25 cellular contexts compared by ENCODE assay signal in genomic region chr2:10191554-10191953, GRCh38.
A peak's percentile ranks its signal among the peaks of the same experiment; 100 is the strongest.
DNase-seq lines count a peak whose midpoint lies in the region; ATAC-seq and TF ChIP-seq lines count a peak whose summit lies in the region.
"Had no signal": no experiment of that assay in that cellular context is flagged by ENCODE, and none has a peak within 500 bp of the region (broad histone marks: within the 10 kb centered on the region; RNA-seq: fewer than 3 reads in every experiment).

No MANE protein-coding gene starts in this region.

- H3K27ac ChIP-seq in H9 (ENCODE audit: insufficient read length, low read depth, low read length) (no peak overlapping the region), mesenchymal stem cell (ENCODE audit: low read length, poor library complexity, severe bottlenecking) (no peak overlapping the region)
- H3K27ac ChIP-seq: KMS-11, SJSA1 had no signal

- H4K8ac ChIP-seq in H9 (replicated peaks; ENCODE audit: insufficient read length, low read depth, low read length), result no peak overlapping the region
- H4K8ac ChIP-seq in mesenchymal stem cell (ENCODE audit: low read length), result no peak overlapping the region

- no CpG with 5 or more reads among the region's 14 CpGs for WGBS in H9 (ENCODE audit: extremely low coverage, insufficient read length, low lambda C conversion rate)
- 96% methylated on average over 14 of the region's 14 CpGs for WGBS in mesenchymal stem cell

- no peaks in the 10 kb centered on the region for H3K4me1 ChIP-seq in H9 (ENCODE audit: insufficient read depth, low read length)
- peaks cover 8% of the 10 kb centered on the region for H3K4me1 ChIP-seq in mesenchymal stem cell (ENCODE audit: control insufficient read depth, insufficient read depth, low read depth, low read length)
- H3K4me1 ChIP-seq: HAP-1 had no signal

- H3K23ac ChIP-seq in H9 (ENCODE audit: insufficient read length, low read depth, low read length), result no peak overlapping the region
- no peak overlapping the region for H3K23ac ChIP-seq in mesenchymal stem cell (ENCODE audit: low read length in 2 of 2)

- H3K27me3 Mint-ChIP-seq in activated naive CD8-positive, alpha-beta T cell treated with anti-CD3 and anti-CD28 coated beads, Interleukin-2, amount 10 ng/mL, durations not matched to agents 7 days and 5 days, result no peaks in the 10 kb centered on the region
- H3K27me3 Mint-ChIP-seq in activated naive CD8-positive, alpha-beta T cell treated with anti-CD3 and anti-CD28 coated beads, Interleukin-2, amount 50 U/mL, for 24 hours, result no peaks in the 10 kb centered on the region
- H3K27me3 Mint-ChIP-seq in H9 (ENCODE audit: low read depth) (no peaks in the 10 kb centered on the region), CD14-positive monocyte (ENCODE audit: low read depth in 3 of 3) (peaks cover 0 to 4% (median 2%) of the 10 kb centered on the region in 3 donors)
- no peaks in the 10 kb centered on the region for H3K27me3 Mint-ChIP-seq in stimulated activated memory B cell treated with anti-CD40 and anti-IgM and Interleukin-4, amounts not matched to agents 10 μg/mL and 1 μg/mL and 100 μg/mL, for 72 hours
- H3K27me3 Mint-ChIP-seq: CD4-positive, alpha-beta memory T cell had no signal

- H2AK5ac ChIP-seq in H9 (ENCODE audit: insufficient read length, low read length) (no peak overlapping the region), mesenchymal stem cell (ENCODE audit: low read length, severe bottlenecking) (no peak overlapping the region)

- peaks cover 25% of the 10 kb centered on the region for H3K36me3 Mint-ChIP-seq in activated naive CD8-positive, alpha-beta T cell treated with anti-CD3 and anti-CD28 coated beads, Interleukin-2, amount 10 ng/mL, durations not matched to agents 7 days and 5 days
- H3K36me3 Mint-ChIP-seq in activated naive CD8-positive, alpha-beta T cell treated with anti-CD3 and anti-CD28 coated beads, Interleukin-2, amount 50 U/mL, for 24 hours (ENCODE audit: low read depth), result peaks cover 9% of the 10 kb centered on the region
- peaks cover 3 to 16% (median 15%) of the 10 kb centered on the region in 3 experiments; a peak in 6 of 7 replicates for H3K36me3 Mint-ChIP-seq in H9 (ENCODE audit: insufficient read depth in 1 of 3, low read depth in 3 of 3)
- no peaks in the 10 kb centered on the region for H3K36me3 Mint-ChIP-seq in stimulated activated memory B cell treated with anti-CD40 and anti-IgM and Interleukin-4, amounts not matched to agents 10 μg/mL and 1 μg/mL and 100 μg/mL, for 72 hours
- peaks cover 36 to 62% of the 10 kb centered on the region in 2 donors for H3K36me3 Mint-ChIP-seq in CD14-positive monocyte
- H3K36me3 Mint-ChIP-seq: CD4-positive, alpha-beta memory T cell had no signal

- no peaks in the 10 kb centered on the region for H3K23me2 ChIP-seq in H9 (ENCODE audit: insufficient read length, low read depth, low read length, poor library complexity, severe bottlenecking)

- H3K4me2 ChIP-seq in H9 (ENCODE audit: insufficient read depth, insufficient read length, low read length), result no peak overlapping the region
- H3K4me2 ChIP-seq in mesenchymal stem cell (ENCODE audit: low read length, poor library complexity, severe bottlenecking), result no peak overlapping the region
- H3K4me2 ChIP-seq: KMS-11 had no signal

- H2AFZ ChIP-seq in H9 (ENCODE audit: low read length) (no peak overlapping the region), mesenchymal stem cell (ENCODE audit: low read depth, low read length) (no peak overlapping the region)

- no peak overlapping the region for H3T11ph ChIP-seq in H9 (ENCODE audit: low read length)

- TF ChIP-seq CTCF in H9 (conservative IDR thresholded peaks at IDR 0.05), result no peak
- TF ChIP-seq CTCF in CD14-positive monocyte (IDR thresholded peaks at IDR 0.05), result no peak

- no peaks in the 10 kb centered on the region for H4K20me1 ChIP-seq in H9 (ENCODE audit: control insufficient read depth, insufficient read depth, insufficient read length)

- no peak overlapping the region for H2BK120ac ChIP-seq in H9 (ENCODE audit: low read depth, low read length, poor library complexity, severe bottlenecking)
- H2BK120ac ChIP-seq in mesenchymal stem cell (ENCODE audit: low read depth, low read length), result no peak overlapping the region

- H2BK12ac ChIP-seq in H9 (ENCODE audit: insufficient read length, low read depth, low read length) (no peak overlapping the region), mesenchymal stem cell (ENCODE audit: low read length in 2 of 2) (no peak overlapping the region)

- H4K91ac ChIP-seq in H9 (ENCODE audit: insufficient read length, low read depth, low read length) (no peak overlapping the region), mesenchymal stem cell (ENCODE audit: low read length) (peak overlapping the region; percentile 14)

- H3K4ac ChIP-seq in H9 (ENCODE audit: low read depth, low read length) (no peak overlapping the region), mesenchymal stem cell (ENCODE audit: low read depth in 1 of 2, low read length in 2 of 2) (no peak overlapping the region)

- no peak overlapping the region for H3K4me3 Mint-ChIP-seq in activated naive CD8-positive, alpha-beta T cell treated with anti-CD3 and anti-CD28 coated beads, Interleukin-2, amount 10 ng/mL, durations not matched to agents 7 days and 5 days
- no peak overlapping the region for H3K4me3 Mint-ChIP-seq in activated naive CD8-positive, alpha-beta T cell treated with anti-CD3 and anti-CD28 coated beads, Interleukin-2, amount 50 U/mL, for 24 hours
- H3K4me3 Mint-ChIP-seq in H9 (no peak overlapping the region), CD14-positive monocyte (no peak overlapping the region)
- no peak overlapping the region for H3K4me3 Mint-ChIP-seq in stimulated activated memory B cell treated with anti-CD40 and anti-IgM and Interleukin-4, amounts not matched to agents 10 μg/mL and 1 μg/mL and 100 μg/mL, for 72 hours
- H3K4me3 Mint-ChIP-seq: CD4-positive, alpha-beta memory T cell; HFFc6 had no signal

- H3K9ac ChIP-seq in H9 (ENCODE audit: extremely low read depth, insufficient read length, low read length) (no peak overlapping the region), mesenchymal stem cell (ENCODE audit: low read length) (no peak overlapping the region)
- H3K9ac ChIP-seq: KMS-11 had no signal

- H2BK20ac ChIP-seq in H9 (ENCODE audit: low read depth, low read length, poor library complexity, severe bottlenecking), result no peak overlapping the region

- no peak overlapping the region for H3K56ac ChIP-seq in H9 (ENCODE audit: insufficient read length, low read depth, low read length)

- H3K9me3 Mint-ChIP-seq in activated naive CD8-positive, alpha-beta T cell treated with anti-CD3 and anti-CD28 coated beads, Interleukin-2, amount 10 ng/mL, durations not matched to agents 7 days and 5 days, result peaks cover 7% of the 10 kb centered on the region
- peaks cover 6% of the 10 kb centered on the region for H3K9me3 Mint-ChIP-seq in activated naive CD8-positive, alpha-beta T cell treated with anti-CD3 and anti-CD28 coated beads, Interleukin-2, amount 50 U/mL, for 24 hours
- peaks cover 6 to 8% of the 10 kb centered on the region in 2 experiments; a peak in 3 of 5 replicates for H3K9me3 Mint-ChIP-seq in H9
- H3K9me3 Mint-ChIP-seq in stimulated activated memory B cell treated with anti-CD40 and anti-IgM and Interleukin-4, amounts not matched to agents 10 μg/mL and 1 μg/mL and 100 μg/mL, for 72 hours, result peaks cover 12% of the 10 kb centered on the region
- H3K9me3 Mint-ChIP-seq in CD14-positive monocyte, result peaks cover 0 to 10% (median 1%) of the 10 kb centered on the region in 7 donors
- H3K9me3 Mint-ChIP-seq: HFFc6 had no signal

- no peaks in the 10 kb centered on the region for H3K36me3 ChIP-seq in mesenchymal stem cell (ENCODE audit: control insufficient read depth in 1 of 2, insufficient read depth in 2 of 2, low read depth in 1 of 2, low read length in 2 of 2)
- H3K36me3 ChIP-seq: HAP-1 had no signal

- ATAC-seq in activated naive CD8-positive, alpha-beta T cell treated with anti-CD3 and anti-CD28 coated beads, Interleukin-2, amount 10 ng/mL, durations not matched to agents 7 days and 5 days (ENCODE audit: low read depth), result peak; percentile 12
- no peak for ATAC-seq in activated naive CD8-positive, alpha-beta T cell treated with anti-CD3 and anti-CD28 coated beads, Interleukin-2, amount 50 U/mL, for 24 hours
- ATAC-seq in stimulated activated memory B cell treated with anti-CD40 and anti-IgM and Interleukin-4, amounts not matched to agents 10 μg/mL and 1 μg/mL and 100 μg/mL, for 72 hours, result no peak
- ATAC-seq in HG03460 (IDR thresholded peaks at IDR 0.05; ENCODE audit: unreplicated experiment), result no peak

- H3K9me3 ChIP-seq in H9 (ENCODE audit: control insufficient read depth, low read depth, low read length), result no peaks in the 10 kb centered on the region
- H3K9me3 ChIP-seq in mesenchymal stem cell (ENCODE audit: control insufficient read depth, low read length), result no peaks in the 10 kb centered on the region
- H3K9me3 ChIP-seq: HAP-1, SJSA1 had no signal

- POLR2A ChIA-PET in activated naive CD8-positive, alpha-beta T cell treated with anti-CD3 and anti-CD28 coated beads, Interleukin-2, amount 10 ng/mL, durations not matched to agents 7 days and 5 days (lab: Charles Lee), result no interaction called here

- no peaks in the 10 kb centered on the region; the same call in 1 of the 2 replicates for H3K79me2 ChIP-seq in H9 (ENCODE audit: insufficient read depth, low read length)

- no peak overlapping the region for H3K27ac Mint-ChIP-seq in activated naive CD8-positive, alpha-beta T cell treated with anti-CD3 and anti-CD28 coated beads, Interleukin-2, amount 10 ng/mL, durations not matched to agents 7 days and 5 days
- H3K27ac Mint-ChIP-seq in activated naive CD8-positive, alpha-beta T cell treated with anti-CD3 and anti-CD28 coated beads, Interleukin-2, amount 50 U/mL, for 24 hours, result no peak overlapping the region
- H3K27ac Mint-ChIP-seq in H9 (peak overlapping the region in 2 of 3 experiments; percentile 53 to 54; a peak in 1 of 7 replicates), CD14-positive monocyte (peak overlapping the region in 2 of 7 donors; percentile 19 to 32)
- H3K27ac Mint-ChIP-seq in stimulated activated memory B cell treated with anti-CD40 and anti-IgM and Interleukin-4, amounts not matched to agents 10 μg/mL and 1 μg/mL and 100 μg/mL, for 72 hours, result peak overlapping the region; percentile 68
- H3K27ac Mint-ChIP-seq: HFFc6 had no signal

- H3K27me3 ChIP-seq in H9 (ENCODE audit: insufficient read depth, low read length) (no peaks in the 10 kb centered on the region), mesenchymal stem cell (ENCODE audit: control insufficient read depth in 1 of 2, insufficient read depth in 1 of 2, low read length in 2 of 2) (peaks cover 0 to 2% of the 10 kb centered on the region in 2 experiments)
- H3K27me3 ChIP-seq: SJSA1 had no signal

- no peak for DNase-seq in activated naive CD8-positive, alpha-beta T cell treated with anti-CD3 and anti-CD28 coated beads, Interleukin-2, amount 10 ng/mL, durations not matched to agents 7 days and 5 days
- DNase-seq in activated naive CD8-positive, alpha-beta T cell treated with anti-CD3 and anti-CD28 coated beads, Interleukin-2, amount 50 U/mL, for 24 hours, result no peak
- no peak for DNase-seq in H9
- DNase-seq in mesenchymal stem cell, result no peak
- no peak for DNase-seq in CD14-positive monocyte (ENCODE audit: low spot score)
- no peak for DNase-seq in activated naive CD4-positive, alpha-beta T cell treated with anti-CD3 and anti-CD28 coated beads, Interleukin-2, amount 50 U/mL, for 16 hours
- DNase-seq: CD4-positive, alpha-beta memory T cell; COR-L47; DMS153; DND-41; HFFc6; IMR-90; MM.1S; NCI-H2029; NCI-H446 treated with DMSO at 0.1 percent for 48 hours; NCI-H526; NCI-H82; NK-92 treated with Interleukin-12 subunit alpha and Interleukin-12 subunit beta, amount 100 ng/mL, for 24 hours; Right ventricle myocardium superior; RPMI8226 had no signal

- no peak overlapping the region; the same call in 1 of the 2 replicates for H3K14ac ChIP-seq in H9 (ENCODE audit: insufficient read depth, low read length)
- H3K14ac ChIP-seq in mesenchymal stem cell (ENCODE audit: low read length in 2 of 2), result no peak overlapping the region

- intact Hi-C loops in CD14-positive monocyte (cut with micrococcal nuclease), result no loop called here

- H3K18ac ChIP-seq in H9 (ENCODE audit: insufficient read length, low read depth, low read length) (no peak overlapping the region), mesenchymal stem cell (ENCODE audit: low read depth in 1 of 2, low read length in 2 of 2) (no peak overlapping the region)

- no peak overlapping the region for H4K5ac ChIP-seq in H9 (ENCODE audit: insufficient read length, low read depth, low read length)

- H2BK5ac ChIP-seq in H9 (ENCODE audit: insufficient read length, low read length), result no peak overlapping the region
- H2BK5ac ChIP-seq in mesenchymal stem cell (ENCODE audit: low read depth, low read length, poor library complexity, severe bottlenecking), result no peak overlapping the region

- peaks cover 4% of the 10 kb centered on the region for H3K4me1 Mint-ChIP-seq in activated naive CD8-positive, alpha-beta T cell treated with anti-CD3 and anti-CD28 coated beads, Interleukin-2, amount 10 ng/mL, durations not matched to agents 7 days and 5 days
- peaks cover 7% of the 10 kb centered on the region for H3K4me1 Mint-ChIP-seq in activated naive CD8-positive, alpha-beta T cell treated with anti-CD3 and anti-CD28 coated beads, Interleukin-2, amount 50 U/mL, for 24 hours
- no peaks in the 10 kb centered on the region for H3K4me1 Mint-ChIP-seq in H9
- H3K4me1 Mint-ChIP-seq in stimulated activated memory B cell treated with anti-CD40 and anti-IgM and Interleukin-4, amounts not matched to agents 10 μg/mL and 1 μg/mL and 100 μg/mL, for 72 hours, result peaks cover 22% of the 10 kb centered on the region
- no peaks in the 10 kb centered on the region for H3K4me1 Mint-ChIP-seq in CD14-positive monocyte
- H3K4me1 Mint-ChIP-seq: CD4-positive, alpha-beta memory T cell had no signal

- H2BK15ac ChIP-seq in H9 (ENCODE audit: low read depth, low read length) (no peak overlapping the region), mesenchymal stem cell (ENCODE audit: low read depth, poor library complexity, severe bottlenecking) (no peak overlapping the region)

- H3K4me3 ChIP-seq in mesenchymal stem cell (ENCODE audit: insufficient read depth in 1 of 2, low read depth in 1 of 2, low read length in 2 of 2), result no peak overlapping the region
- H3K4me3 ChIP-seq: HAP-1, SJSA1 had no signal

- H3K79me1 ChIP-seq in H9 (ENCODE audit: insufficient read depth, low read depth, low read length, poor library complexity, severe bottlenecking) (no peaks in the 10 kb centered on the region), mesenchymal stem cell (replicated peaks; ENCODE audit: low read length, poor library complexity, severe bottlenecking) (no peaks in the 10 kb centered on the region)

Comparison
In these comparisons a context has a peak if more than half of its experiments do, and no peak if none do; other contexts are left out.
1. H3K27ac Mint-ChIP-seq: peak in H9 (2 of 3) and stimulated activated memory B cell treated with anti-CD40 and anti-IgM and Interleukin-4, amounts not matched to agents 10 μg/mL and 1 μg/mL and 100 μg/mL, for 72 hours (single experiment); none in activated naive CD8-positive, alpha-beta T cell treated with anti-CD3 and anti-CD28 coated beads, Interleukin-2, amount 10 ng/mL, durations not matched to agents 7 days and 5 days (single experiment) and activated naive CD8-positive, alpha-beta T cell treated with anti-CD3 and anti-CD28 coated beads, Interleukin-2, amount 50 U/mL, for 24 hours (single experiment).